1 cellular context compared by ENCODE assay signal in the genomic region with DNA sequence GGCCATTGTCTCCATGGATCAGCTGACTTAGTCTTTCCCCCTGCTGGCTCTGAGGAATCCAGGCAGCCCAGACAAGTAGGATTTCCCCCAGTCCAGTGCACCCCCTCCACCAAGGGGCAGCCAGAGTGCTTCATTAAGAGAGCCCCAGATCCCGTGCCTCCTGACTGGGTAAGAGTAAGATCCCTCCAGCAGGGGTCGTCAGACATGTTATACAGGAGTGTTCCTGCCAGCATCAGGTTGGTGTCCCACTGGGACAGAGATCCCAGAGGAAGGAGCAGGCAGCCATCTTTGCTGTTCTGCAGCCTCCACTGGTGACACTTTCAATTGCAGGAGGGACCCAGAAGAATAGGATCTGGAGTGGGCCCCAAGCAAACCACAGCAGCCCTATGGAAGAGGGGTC.
TF ChIP-seq lines count a peak whose summit lies in the region.

No MANE protein-coding gene starts in this region.

TF ChIP-seq in HCT116, 20 proteins besides CTCF, POLR2A, EP300 and RAD21:
- no peak for TF ChIP-seq EGR1 (IDR thresholded peaks at IDR 0.05; ENCODE audit: low read depth)
- TF ChIP-seq ZNF274 (IDR thresholded peaks at IDR 0.05; ENCODE audit: low read depth, low read length): no peak
- TF ChIP-seq CBX3 (IDR thresholded peaks at IDR 0.05; ENCODE audit: low read depth): no peak
- no peak for TF ChIP-seq MAX (IDR thresholded peaks at IDR 0.05)
- TF ChIP-seq JUND (IDR thresholded peaks at IDR 0.05): no peak
- no peak for TF ChIP-seq SIN3A (IDR thresholded peaks at IDR 0.05; ENCODE audit: low read depth)
- TF ChIP-seq EZH2 (IDR thresholded peaks at IDR 0.05): no peak
- no peak for TF ChIP-seq FOSL1 (IDR thresholded peaks at IDR 0.05; ENCODE audit: low read depth)
- no peak for TF ChIP-seq POLR2AphosphoS5 (IDR thresholded peaks at IDR 0.05; ENCODE audit: low read depth, low read length)
- TF ChIP-seq ELF1 (IDR thresholded peaks at IDR 0.05; ENCODE audit: borderline replicate concordance, low read depth): no peak
- no peak for TF ChIP-seq ZBTB33 (IDR thresholded peaks at IDR 0.05; ENCODE audit: extremely low read depth, insufficient replicate concordance, low read length)
- no peak for TF ChIP-seq SP1 (IDR thresholded peaks at IDR 0.05; ENCODE audit: low read depth)
- no peak for TF ChIP-seq CEBPB (IDR thresholded peaks at IDR 0.05; ENCODE audit: low read depth)
- no peak for TF ChIP-seq EZH2phosphoT487 (IDR thresholded peaks at IDR 0.05; ENCODE audit: borderline replicate concordance)
- no peak for TF ChIP-seq TCF7L2 (IDR thresholded peaks at IDR 0.05; ENCODE audit: borderline replicate concordance, extremely low read depth, insufficient read depth, insufficient read length)
- TF ChIP-seq, protein P1, sequence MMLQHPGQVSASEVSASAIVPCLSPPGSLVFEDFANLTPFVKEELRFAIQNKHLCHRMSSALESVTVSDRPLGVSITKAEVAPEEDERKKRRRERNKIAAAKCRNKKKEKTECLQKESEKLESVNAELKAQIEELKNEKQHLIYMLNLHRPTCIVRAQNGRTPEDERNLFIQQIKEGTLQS (IDR thresholded peaks at IDR 0.05): no peak
- no peak for TF ChIP-seq REST (IDR thresholded peaks at IDR 0.05; ENCODE audit: low read depth)
- TF ChIP-seq SRF (IDR thresholded peaks at IDR 0.05; ENCODE audit: low read depth): no peak
- no peak for TF ChIP-seq YY1 (IDR thresholded peaks at IDR 0.05; ENCODE audit: extremely low read depth, insufficient replicate concordance, low read depth, low read length)
